8 cellular contexts compared by ENCODE assay signal in genomic region chr2:15559800-15560403, GRCh38. TPM values are rescaled to one million over a fixed set of nuclear protein-coding genes. Genes with fewer than 3 reads are reported as not detected.
A peak's percentile ranks its signal among the peaks of the same experiment; 100 is the strongest.
DNase-seq lines count a peak whose midpoint lies in the region; TF ChIP-seq lines count a peak whose summit lies in the region.

No MANE protein-coding gene starts in this region.

- no peaks in the 10 kb centered on the region for H3K9me3 ChIP-seq in DOHH2 (ENCODE audit: control insufficient read depth, insufficient read depth, low read length)
- no peaks in the 10 kb centered on the region for H3K9me3 ChIP-seq in esophagus squamous epithelium
- H3K9me3 ChIP-seq in prostate gland, result no peaks in the 10 kb centered on the region

- 14 to 16% methylated on average over 6 of the region's 6 CpGs for WGBS in esophagus squamous epithelium, 2 donors
- 10% methylated on average over 6 of the region's 6 CpGs for WGBS in prostate gland

- H3K79me2 ChIP-seq in DOHH2 (ENCODE audit: control insufficient read depth, low read length), result peaks cover 32% of the 10 kb centered on the region

- H3K27ac ChIP-seq in DOHH2 (ENCODE audit: low read depth, low read length), result no peak overlapping the region
- peak overlapping the region in 2 of 4 donors; percentile 87 for H3K27ac ChIP-seq in esophagus squamous epithelium
- H3K27ac ChIP-seq in prostate gland, result peak overlapping the region; percentile 54 to 68

- TF ChIP-seq POLR2A in esophagus squamous epithelium (IDR thresholded peaks at IDR 0.05) (no peak), prostate gland (IDR thresholded peaks at IDR 0.05) (no peak)

- no peaks in the 10 kb centered on the region for H4K20me1 ChIP-seq in DOHH2 (ENCODE audit: control insufficient read depth, insufficient read depth, low read depth, low read length)

- H3K27me3 ChIP-seq in DOHH2 (ENCODE audit: control insufficient read depth, low read length) (no peaks in the 10 kb centered on the region), esophagus squamous epithelium (no peaks in the 10 kb centered on the region), prostate gland (replicated peaks; ENCODE audit: insufficient read depth) (no peaks in the 10 kb centered on the region)

- TF ChIP-seq CTCF in DOHH2 (IDR thresholded peaks at IDR 0.05; ENCODE audit: low read depth, low read length, poor library complexity, severe bottlenecking) (no peak), esophagus squamous epithelium (IDR thresholded peaks at IDR 0.05) (no peak), prostate gland (IDR thresholded peaks at IDR 0.05) (no peak)

- H3K4me1 ChIP-seq in DOHH2 (ENCODE audit: control insufficient read depth, low read length), result peaks cover 22% of the 10 kb centered on the region
- peaks cover 6 to 35% (median 12%) of the 10 kb centered on the region in 3 donors for H3K4me1 ChIP-seq in esophagus squamous epithelium
- peaks cover 7% of the 10 kb centered on the region for H3K4me1 ChIP-seq in prostate gland (replicated peaks)

- peak overlapping the region; percentile 78 for H3K4me2 ChIP-seq in DOHH2 (ENCODE audit: low read length)

- no peaks in the 10 kb centered on the region for H3K36me3 ChIP-seq in DOHH2 (ENCODE audit: control insufficient read depth, low read length)
- H3K36me3 ChIP-seq in esophagus squamous epithelium, result peaks cover 0 to 13% (median 0%) of the 10 kb centered on the region in 3 donors
- H3K36me3 ChIP-seq in prostate gland, result no peaks in the 10 kb centered on the region

- intact Hi-C loops in esophagus squamous epithelium (cut with DNase I), result no loop called here
- intact Hi-C loops in prostate gland (cut with DNase I), result no loop called here

- H3K4me3 ChIP-seq in DOHH2 (ENCODE audit: low read length) (peak overlapping the region; percentile 85), esophagus squamous epithelium (peak overlapping the region; percentile 59 to 98 (median 82)), prostate gland (peak overlapping the region; percentile 72 to 86)

- DNase-seq in RKO (ENCODE audit: low spot score) (peak; percentile 17), esophagus squamous epithelium (lab: John Stamatoyannopoulos, UW) (no peak), prostate gland (ENCODE audit: low spot score) (no peak), dedifferentiated amniotic fluid mesenchymal stem cell (ENCODE audit: extremely low spot score) (no peak), hypothalamus (lab: John Stamatoyannopoulos, UW) (no peak), ecto neural progenitor cell (ENCODE audit: low spot score) (no peak)
- DNase-seq in activated effector memory CD4-positive, alpha-beta T cell treated with anti-CD3 and anti-CD28 coated beads, Interleukin-2, amount 50 U/mL, for 16 hours, result no peak

- H3K9me2 ChIP-seq in DOHH2 (replicated peaks; ENCODE audit: control insufficient read depth, low read length), result no peaks in the 10 kb centered on the region

- H3F3A ChIP-seq in DOHH2 (ENCODE audit: control insufficient read depth, insufficient read depth), result no peaks in the 10 kb centered on the region

RNA-seq across cellular contexts. Expression of gene NBAS, which starts 1.2 kb away (rescaled TPM):
- total RNA-seq in esophagus squamous epithelium (10 to 100 TPM; 22.8 to 32.0 (median 23.7) TPM), prostate gland (10 to 100 TPM; 34.8 to 55.0 TPM)

RNA-seq across cellular contexts. Expression of gene DDX1, which starts 31.8 kb away (rescaled TPM):
- total RNA-seq in esophagus squamous epithelium, result 10 to 100 TPM; 41.6 to 78.6 (median 66.5) TPM
- 10 to 100 TPM; 39.0 to 50.7 TPM for total RNA-seq in prostate gland
